In the genomic region with DNA sequence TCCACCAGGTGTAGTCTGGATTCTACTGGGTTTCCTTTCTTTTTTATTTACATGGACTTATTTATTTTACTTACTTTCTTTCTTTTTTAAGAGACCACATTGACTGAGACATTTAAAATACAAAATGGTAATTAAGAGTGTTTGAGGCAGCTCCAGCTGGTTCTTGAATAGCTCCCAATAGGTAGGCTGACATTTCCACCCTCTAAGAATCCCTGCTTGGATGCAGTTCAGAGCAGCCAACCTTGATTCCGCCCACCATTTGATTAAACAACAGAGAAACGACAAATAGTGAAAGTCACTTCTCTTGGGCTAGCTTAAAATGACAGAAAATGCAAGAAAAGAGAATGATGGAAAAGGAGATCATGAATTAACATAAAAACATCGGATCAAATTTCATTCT, we compare ENCODE assay signal across 19 cellular contexts.
"Had no signal": no experiment of that assay in that cellular context is flagged by ENCODE, and none has a peak within 500 bp of the region (broad histone marks: within the 10 kb centered on the region; RNA-seq: fewer than 3 reads in every experiment).

No MANE protein-coding gene starts in this region.

- ATAC-seq: Panc1, PC-3, T-cell had no signal

- DNase-seq: KBM-7, MV-4-11, NCI-H1048, NCI-H1105, NCI-H187, NCI-H2029, NCI-H226, NCI-H446, NCI-H510A, NCI-H524 treated with DMSO at 0.1 percent for 48 hours, NCI-H82, PC-3, SHP77, SK-N-SH, SW 1271, T-cell had no signal

- H3K27ac ChIP-seq: RWPE1 had no signal

- H3K27me3 Mint-ChIP-seq: T-cell had no signal

- H3K9me3 Mint-ChIP-seq: T-helper 1 cell treated with Interleukin-12 subunit alpha and Interleukin-12 subunit beta and Interleukin-4 antibody, amounts not matched to agents 30 μg/mL and 1 μg/mL, for 36 hours had no signal

- H3K4me2 ChIP-seq: SK-N-SH had no signal

- H3K4me3 Mint-ChIP-seq: T-cell; T-helper 1 cell treated with Interleukin-12 subunit alpha and Interleukin-12 subunit beta and Interleukin-4 antibody, amounts not matched to agents 30 μg/mL and 1 μg/mL, for 36 hours had no signal

- H3K27ac Mint-ChIP-seq: T-cell; T-helper 1 cell treated with Interleukin-12 subunit alpha and Interleukin-12 subunit beta and Interleukin-4 antibody, amounts not matched to agents 30 μg/mL and 1 μg/mL, for 36 hours had no signal

- H3K9ac ChIP-seq: SK-N-SH had no signal

- H3K4me1 Mint-ChIP-seq: T-cell had no signal

- H3K36me3 Mint-ChIP-seq: T-cell had no signal

- H3K9me3 ChIP-seq: SK-N-SH had no signal
